ENCODE assay signal across 8 cellular contexts in genomic region chr2:61017003-61017555, GRCh38. TPM values are rescaled to one million over a fixed set of nuclear protein-coding genes. Genes with fewer than 3 reads are reported as not detected.
DNase-seq lines count a peak whose midpoint lies in the region; ATAC-seq and TF ChIP-seq lines count a peak whose summit lies in the region.

No MANE protein-coding gene starts in this region.

- H3K27me3 ChIP-seq in HUES6 (ENCODE audit: control insufficient read depth, insufficient read depth, low read length) (no peaks in the 10 kb centered on the region), OCI-LY3 (ENCODE audit: low read depth, low read length) (no peaks in the 10 kb centered on the region), muscle layer of colon (ENCODE audit: control insufficient read depth in 1 of 2, insufficient read depth in 2 of 2, low read length in 2 of 2) (no peaks in the 10 kb centered on the region)

- H3K4me3 ChIP-seq in HUES6 (ENCODE audit: low read depth, low read length), result peak overlapping the region; percentile 93
- peak overlapping the region; percentile 95 for H3K4me3 ChIP-seq in OCI-LY3 (ENCODE audit: low read length)
- peak overlapping the region; percentile 83 to 100 for H3K4me3 ChIP-seq in muscle layer of colon (ENCODE audit: low read depth in 1 of 2, low read length in 2 of 2)

- peak overlapping the region; percentile 95 for H2AFZ ChIP-seq in OCI-LY3 (ENCODE audit: low read depth, low read length)

- H3K4me1 ChIP-seq in HUES6 (ENCODE audit: control insufficient read depth, insufficient read depth, low read length) (no peaks in the 10 kb centered on the region), OCI-LY3 (ENCODE audit: low read length) (peaks cover 24% of the 10 kb centered on the region), muscle layer of colon (ENCODE audit: insufficient read depth, low read length) (no peaks in the 10 kb centered on the region)

- H3K9me3 ChIP-seq in HUES6 (ENCODE audit: control insufficient read depth, insufficient read depth, low read depth, low read length) (no peaks in the 10 kb centered on the region), OCI-LY3 (ENCODE audit: insufficient read depth, low read length) (no peaks in the 10 kb centered on the region), muscle layer of colon (ENCODE audit: low read length) (no peaks in the 10 kb centered on the region)

- H3K36me3 ChIP-seq in HUES6 (ENCODE audit: control insufficient read depth, insufficient read depth, low read length), result no peaks in the 10 kb centered on the region
- H3K36me3 ChIP-seq in OCI-LY3 (replicated peaks; ENCODE audit: low read depth, low read length), result peaks cover 5% of the 10 kb centered on the region
- no peaks in the 10 kb centered on the region for H3K36me3 ChIP-seq in muscle layer of colon (ENCODE audit: insufficient read depth, low read length)

- H3K4me2 ChIP-seq in OCI-LY3 (ENCODE audit: low read length), result peak overlapping the region; percentile 80

- DNase-seq in DMS 273 (lab: John Stamatoyannopoulos, UW; ENCODE audit: unreplicated experiment), result peak; percentile 94
- DNase-seq in activated T-cell treated with anti-CD3 and anti-CD28 coated beads for 48 hours (ENCODE audit: low read depth), result peak; percentile 63
- DNase-seq in stimulated activated CD8-positive, alpha-beta memory T cell treated with anti-CD3 and anti-CD28 coated beads, Interleukin-7, amount 100 ng/mL, for 24 hours (ENCODE audit: low read depth), result peak; percentile 41

- peak overlapping the region; percentile 94 for H3K27ac ChIP-seq in HUES6 (ENCODE audit: low read depth, low read length)
- H3K27ac ChIP-seq in OCI-LY3 (ENCODE audit: low read length), result peak overlapping the region; percentile 88
- H3K27ac ChIP-seq in muscle layer of colon (ENCODE audit: low read depth, low read length), result peak overlapping the region; percentile 71

- H3K79me2 ChIP-seq in OCI-LY3 (ENCODE audit: low read length), result peaks cover 57% of the 10 kb centered on the region

- no peak for TF ChIP-seq CTCF in OCI-LY3 (IDR thresholded peaks at IDR 0.05; ENCODE audit: low read depth, low read length)

- peak overlapping the region; percentile 96 for H3K9ac ChIP-seq in HUES6 (ENCODE audit: low read length)
- H3K9ac ChIP-seq in OCI-LY3 (ENCODE audit: low read length), result peak overlapping the region; percentile 92
- H3K9ac ChIP-seq in muscle layer of colon (ENCODE audit: low read length), result peak overlapping the region; percentile 94

- ATAC-seq in GM21447 (IDR thresholded peaks at IDR 0.05; ENCODE audit: unreplicated experiment), result peak; percentile 54
- peak; percentile 91 for ATAC-seq in esophagus mucosa

- H4K20me1 ChIP-seq in OCI-LY3 (ENCODE audit: insufficient read depth, low read length), result no peaks in the 10 kb centered on the region

RNA-seq across cellular contexts. Expression of gene PEX13, which starts 0.4 kb away (rescaled TPM):
- total RNA-seq in esophagus mucosa, result 20.4 TPM

RNA-seq across cellular contexts. Expression of gene PUS10, which starts 1.0 kb away (rescaled TPM):
- total RNA-seq in esophagus mucosa, result 3.4 TPM

RNA-seq across cellular contexts. Expression of gene SANBR, which starts 48.6 kb away (rescaled TPM):
- 5.3 TPM for total RNA-seq in esophagus mucosa

Comparison
In these comparisons a context has a peak if more than half of its experiments do, and no peak if none do; other contexts are left out.
1. Peak in every context shown above with its lines: DNase-seq, ATAC-seq, H3K4me3 ChIP-seq and H3K27ac ChIP-seq.
2. DNase-seq: peak in every context shown above with its lines; median percentile 94 in DMS 273; 63 in activated T-cell treated with anti-CD3 and anti-CD28 coated beads for 48 hours; 41 in stimulated activated CD8-positive, alpha-beta memory T cell treated with anti-CD3 and anti-CD28 coated beads, Interleukin-7, amount 100 ng/mL, for 24 hours.